In genomic region chr3:54935869-54936268, GRCh38 we compare ENCODE assay signal across 44 cellular contexts. TPM values are rescaled to one million over a fixed set of nuclear protein-coding genes. Genes with fewer than 3 reads are reported as not detected.
"Had no signal": no experiment of that assay in that cellular context is flagged by ENCODE, and none has a peak within 500 bp of the region (broad histone marks: within the 10 kb centered on the region; RNA-seq: fewer than 3 reads in every experiment).

No MANE protein-coding gene starts in this region.

- FAIRE-seq: astrocyte, bronchial epithelial cell had no signal

- H3K4me3 Mint-ChIP-seq: activated naive CD4-positive, alpha-beta T cell treated with anti-CD3 and anti-CD28 coated beads for 36 hours; activated naive CD4-positive, alpha-beta T cell treated with anti-CD3 and anti-CD28 coated beads, Interleukin-2, amount 10 ng/mL, durations not matched to agents 7 days and 5 days; activated naive CD4-positive, alpha-beta T cell treated with anti-CD3 and anti-CD28 coated beads, Interleukin-2, amount 50 U/mL, for 24 hours; activated naive CD8-positive, alpha-beta T cell; activated naive CD8-positive, alpha-beta T cell treated with anti-CD3 and anti-CD28 coated beads for 36 hours; activated naive CD8-positive, alpha-beta T cell treated with anti-CD3 and anti-CD28 coated beads, Interleukin-2, amount 10 ng/mL, durations not matched to agents 7 days and 5 days; activated naive CD8-positive, alpha-beta T cell treated with anti-CD3 and anti-CD28 coated beads, Interleukin-2, amount 50 U/mL, for 24 hours; activated T-cell treated with anti-CD3 and anti-CD28 coated beads, Interleukin-2, amount 50 U/mL, for 24 hours; activated T-cell treated with anti-CD3 and anti-CD28 coated beads, Interleukin-2, amount 50 U/mL, for 4 hours; activated T-cell treated with anti-CD3 and anti-CD28 coated beads, Interleukin-2, amount 50 U/mL, for 72 hours; activated T-helper 1 cell treated with anti-CD3 and anti-CD28 coated beads, Interleukin-12 subunit alpha, Interleukin-12 subunit beta, Interleukin-2, Interleukin-4 antibody, amounts not matched to agents 30 ng/mL and 10 ng/mL and 1 ng/mL, durations not matched to agents 14 hours and 24 hours and 36 hours; activated T-helper 17 cell treated with anti-CD3 and anti-CD28 coated beads, Interleukin-2, amount 50 U/mL, for 72 hours; central memory CD8-positive, alpha-beta T cell had no signal

- H3K9me3 ChIP-seq: adrenal gland, ascending aorta, body of pancreas, breast epithelium had no signal

- H3K27ac ChIP-seq: adrenal gland, ascending aorta, body of pancreas, brain microvascular endothelial cell, breast epithelium, cardiac muscle cell had no signal

- H3K4me1 Mint-ChIP-seq: activated naive CD4-positive, alpha-beta T cell treated with anti-CD3 and anti-CD28 coated beads, Interleukin-2, amount 10 ng/mL, durations not matched to agents 7 days and 5 days; activated naive CD4-positive, alpha-beta T cell treated with anti-CD3 and anti-CD28 coated beads, Interleukin-2, amount 50 U/mL, for 24 hours; activated naive CD8-positive, alpha-beta T cell treated with anti-CD3 and anti-CD28 coated beads for 36 hours; activated naive CD8-positive, alpha-beta T cell treated with anti-CD3 and anti-CD28 coated beads, Interleukin-2, amount 10 ng/mL, durations not matched to agents 7 days and 5 days; activated naive CD8-positive, alpha-beta T cell treated with anti-CD3 and anti-CD28 coated beads, Interleukin-2, amount 50 U/mL, for 24 hours; activated T-helper 17 cell treated with anti-CD3 and anti-CD28 coated beads, Interleukin-2, amount 50 U/mL, for 72 hours; central memory CD8-positive, alpha-beta T cell had no signal

- H3K27ac Mint-ChIP-seq: activated naive CD4-positive, alpha-beta T cell treated with anti-CD3 and anti-CD28 coated beads for 36 hours; activated naive CD4-positive, alpha-beta T cell treated with anti-CD3 and anti-CD28 coated beads, Interleukin-2, amount 10 ng/mL, durations not matched to agents 7 days and 5 days; activated naive CD4-positive, alpha-beta T cell treated with anti-CD3 and anti-CD28 coated beads, Interleukin-2, amount 50 U/mL, for 24 hours; activated naive CD4-positive, alpha-beta T cell treated with anti-CD3 and anti-CD28 coated beads, Interleukin-2, amount 50 U/mL, for 72 hours; activated naive CD8-positive, alpha-beta T cell; activated naive CD8-positive, alpha-beta T cell treated with anti-CD3 and anti-CD28 coated beads for 36 hours; activated naive CD8-positive, alpha-beta T cell treated with anti-CD3 and anti-CD28 coated beads, Interleukin-2, amount 10 ng/mL, durations not matched to agents 7 days and 5 days; activated naive CD8-positive, alpha-beta T cell treated with anti-CD3 and anti-CD28 coated beads, Interleukin-2, amount 50 U/mL, for 24 hours; activated T-cell treated with anti-CD3 and anti-CD28 coated beads, Interleukin-2, amount 50 U/mL, for 24 hours; activated T-cell treated with anti-CD3 and anti-CD28 coated beads, Interleukin-2, amount 50 U/mL, for 72 hours; activated T-helper 1 cell treated with anti-CD3 and anti-CD28 coated beads, Interleukin-12 subunit alpha, Interleukin-12 subunit beta, Interleukin-2, Interleukin-4 antibody, amounts not matched to agents 30 ng/mL and 10 ng/mL and 1 ng/mL, durations not matched to agents 14 hours and 24 hours and 36 hours; activated T-helper 17 cell treated with anti-CD3 and anti-CD28 coated beads, Interleukin-2, amount 50 U/mL, for 72 hours; activated T-helper 2 cell treated with anti-CD3 and anti-CD28 coated beads, Interferon-gamma antibody, Interleukin-2, Interleukin-4, amounts not matched to agents 10 μg/mL and 5 μg/mL and 100 μg/mL, durations not matched to agents 14 hours and 24 hours and 36 hours had no signal

- H3K4me3 ChIP-seq: adrenal gland, ascending aorta, body of pancreas, breast epithelium, cardiac muscle cell had no signal

- H3K36me3 ChIP-seq: adrenal gland, ascending aorta, brain microvascular endothelial cell, breast epithelium, cardiac muscle cell had no signal

- H3K36me3 Mint-ChIP-seq: activated naive CD4-positive, alpha-beta T cell treated with anti-CD3 and anti-CD28 coated beads, Interleukin-2, amount 10 ng/mL, durations not matched to agents 7 days and 5 days; activated naive CD4-positive, alpha-beta T cell treated with anti-CD3 and anti-CD28 coated beads, Interleukin-2, amount 50 U/mL, for 24 hours; activated naive CD4-positive, alpha-beta T cell treated with anti-CD3 and anti-CD28 coated beads, Interleukin-2, amount 50 U/mL, for 72 hours; activated naive CD8-positive, alpha-beta T cell; activated naive CD8-positive, alpha-beta T cell treated with anti-CD3 and anti-CD28 coated beads for 36 hours; activated naive CD8-positive, alpha-beta T cell treated with anti-CD3 and anti-CD28 coated beads, Interleukin-2, amount 10 ng/mL, durations not matched to agents 7 days and 5 days; brain had no signal

- H3K27me3 ChIP-seq: adrenal gland, ascending aorta, body of pancreas, brain microvascular endothelial cell, breast epithelium, cardiac muscle cell had no signal

- H3K9me3 Mint-ChIP-seq: activated naive CD4-positive, alpha-beta T cell treated with anti-CD3 and anti-CD28 coated beads for 36 hours; activated naive CD4-positive, alpha-beta T cell treated with anti-CD3 and anti-CD28 coated beads, Interleukin-2, amount 10 ng/mL, durations not matched to agents 7 days and 5 days; activated naive CD4-positive, alpha-beta T cell treated with anti-CD3 and anti-CD28 coated beads, Interleukin-2, amount 50 U/mL, for 24 hours; activated naive CD8-positive, alpha-beta T cell treated with anti-CD3 and anti-CD28 coated beads for 36 hours; activated naive CD8-positive, alpha-beta T cell treated with anti-CD3 and anti-CD28 coated beads, Interleukin-2, amount 50 U/mL, for 24 hours; activated T-cell treated with anti-CD3 and anti-CD28 coated beads, Interleukin-2, amount 50 U/mL, for 24 hours; activated T-cell treated with anti-CD3 and anti-CD28 coated beads, Interleukin-2, amount 50 U/mL, for 4 hours; activated T-helper 1 cell treated with anti-CD3 and anti-CD28 coated beads, Interleukin-12 subunit alpha, Interleukin-12 subunit beta, Interleukin-2, Interleukin-4 antibody, amounts not matched to agents 30 ng/mL and 10 ng/mL and 1 ng/mL, durations not matched to agents 14 hours and 24 hours and 36 hours; activated T-helper 17 cell treated with anti-CD3 and anti-CD28 coated beads, Interleukin-2, amount 50 U/mL, for 72 hours; activated T-helper 2 cell treated with anti-CD3 and anti-CD28 coated beads, Interferon-gamma antibody, Interleukin-2, Interleukin-4, amounts not matched to agents 10 μg/mL and 5 μg/mL and 100 μg/mL, durations not matched to agents 14 hours and 24 hours and 36 hours; brain; central memory CD8-positive, alpha-beta T cell had no signal

- ATAC-seq: activated naive CD4-positive, alpha-beta T cell treated with anti-CD3 and anti-CD28 coated beads, Interleukin-2, amount 50 U/mL, for 72 hours; activated naive CD8-positive, alpha-beta T cell treated with anti-CD3 and anti-CD28 coated beads, Interleukin-2, amount 50 U/mL, for 24 hours; activated T-cell treated with anti-CD3 and anti-CD28 coated beads, Interleukin-2, amount 50 U/mL, for 4 hours; activated T-cell treated with anti-CD3 and anti-CD28 coated beads, Interleukin-2, amount 50 U/mL, for 72 hours; activated T-helper 17 cell treated with anti-CD3 and anti-CD28 coated beads, Interleukin-2, amount 50 U/mL, for 72 hours; body of pancreas had no signal

- H3K4me1 ChIP-seq: adrenal gland, ascending aorta, body of pancreas, breast epithelium had no signal

- DNase-seq: activated effector memory CD4-positive, alpha-beta T cell treated with anti-CD3 and anti-CD28 coated beads, Interleukin-2, amount 50 U/mL, for 16 hours; activated effector memory CD4-positive, alpha-beta T cell treated with Interleukin-2 at 50 U/mL for 16 hours; activated gamma-delta T cell; activated gamma-delta T cell treated with Interleukin-2 at 50 U/mL for 16 hours; activated naive CD4-positive, alpha-beta T cell; activated naive CD4-positive, alpha-beta T cell treated with anti-CD3 and anti-CD28 coated beads for 36 hours; activated naive CD4-positive, alpha-beta T cell treated with anti-CD3 and anti-CD28 coated beads, Interleukin-2, amount 10 ng/mL, durations not matched to agents 7 days and 5 days; activated naive CD4-positive, alpha-beta T cell treated with anti-CD3 and anti-CD28 coated beads, Interleukin-2, amount 50 U/mL, for 16 hours; activated naive CD4-positive, alpha-beta T cell treated with Interleukin-2 at 50 U/mL for 16 hours; activated naive CD8-positive, alpha-beta T cell treated with anti-CD3 and anti-CD28 coated beads for 36 hours; activated naive CD8-positive, alpha-beta T cell treated with anti-CD3 and anti-CD28 coated beads, Interleukin-2, amount 10 ng/mL, durations not matched to agents 7 days and 5 days; activated naive CD8-positive, alpha-beta T cell treated with anti-CD3 and anti-CD28 coated beads, Interleukin-2, amount 50 U/mL, for 24 hours; activated T-cell treated with anti-CD3 and anti-CD28 coated beads, Interleukin-2, amount 50 U/mL, for 1 hour; activated T-cell treated with anti-CD3 and anti-CD28 coated beads, Interleukin-2, amount 50 U/mL, for 24 hours; activated T-cell treated with anti-CD3 and anti-CD28 coated beads, Interleukin-2, amount 50 U/mL, for 4 hours; activated T-cell treated with anti-CD3 and anti-CD28 coated beads, Interleukin-2, amount 50 U/mL, for 48 hours; activated T-cell treated with anti-CD3 and anti-CD28 coated beads, Interleukin-2, amount 50 U/mL, for 72 hours; adrenal gland; amniotic stem cell; amygdala; anterior cingulate cortex; aorta; body of pancreas; brain microvascular endothelial cell; caudate nucleus; central memory CD4-positive, alpha-beta T cell; cerebellar nuclear complex had no signal

- H3K27me3 Mint-ChIP-seq: activated naive CD4-positive, alpha-beta T cell treated with anti-CD3 and anti-CD28 coated beads, Interleukin-2, amount 10 ng/mL, durations not matched to agents 7 days and 5 days; activated naive CD4-positive, alpha-beta T cell treated with anti-CD3 and anti-CD28 coated beads, Interleukin-2, amount 50 U/mL, for 24 hours; activated naive CD8-positive, alpha-beta T cell; activated naive CD8-positive, alpha-beta T cell treated with anti-CD3 and anti-CD28 coated beads for 36 hours; activated naive CD8-positive, alpha-beta T cell treated with anti-CD3 and anti-CD28 coated beads, Interleukin-2, amount 10 ng/mL, durations not matched to agents 7 days and 5 days; activated naive CD8-positive, alpha-beta T cell treated with anti-CD3 and anti-CD28 coated beads, Interleukin-2, amount 50 U/mL, for 24 hours; activated T-helper 17 cell treated with anti-CD3 and anti-CD28 coated beads, Interleukin-2, amount 50 U/mL, for 72 hours; brain; central memory CD8-positive, alpha-beta T cell had no signal

RNA-seq across cellular contexts. Expression of gene LRTM1, which starts 8.0 kb away (rescaled TPM):
- total RNA-seq: activated naive CD4-positive, alpha-beta T cell treated with anti-CD3 and anti-CD28 coated beads for 36 hours; activated naive CD4-positive, alpha-beta T cell treated with anti-CD3 and anti-CD28 coated beads, Interleukin-2, amount 50 U/mL, for 72 hours; activated naive CD8-positive, alpha-beta T cell treated with anti-CD3 and anti-CD28 coated beads for 36 hours; activated naive CD8-positive, alpha-beta T cell treated with anti-CD3 and anti-CD28 coated beads, Interleukin-2, amount 10 ng/mL, durations not matched to agents 7 days and 5 days; activated T-cell treated with anti-CD3 and anti-CD28 coated beads, Interleukin-2, amount 50 U/mL, for 4 hours; activated T-cell treated with anti-CD3 and anti-CD28 coated beads, Interleukin-2, amount 50 U/mL, for 72 hours; activated T-helper 1 cell treated with anti-CD3 and anti-CD28 coated beads, Interleukin-12 subunit alpha, Interleukin-12 subunit beta, Interleukin-2, Interleukin-4 antibody, amounts not matched to agents 30 ng/mL and 10 ng/mL and 1 ng/mL, durations not matched to agents 14 hours and 24 hours and 36 hours; activated T-helper 17 cell treated with anti-CD3 and anti-CD28 coated beads, Interleukin-2, amount 50 U/mL, for 72 hours; activated T-helper 2 cell treated with anti-CD3 and anti-CD28 coated beads, Interferon-gamma antibody, Interleukin-2, Interleukin-4, amounts not matched to agents 10 μg/mL and 5 μg/mL and 100 μg/mL, durations not matched to agents 14 hours and 24 hours and 36 hours; adrenal gland; aorta; ascending aorta; astrocyte; body of pancreas; breast epithelium; bronchial epithelial cell; cardiac muscle cell; cardiac septum; cerebellum; chondrocyte had no signal
- polyA plus RNA-seq: adipose tissue, aorta had no signal
